1 cellular context compared by ENCODE assay signal in the genomic region with DNA sequence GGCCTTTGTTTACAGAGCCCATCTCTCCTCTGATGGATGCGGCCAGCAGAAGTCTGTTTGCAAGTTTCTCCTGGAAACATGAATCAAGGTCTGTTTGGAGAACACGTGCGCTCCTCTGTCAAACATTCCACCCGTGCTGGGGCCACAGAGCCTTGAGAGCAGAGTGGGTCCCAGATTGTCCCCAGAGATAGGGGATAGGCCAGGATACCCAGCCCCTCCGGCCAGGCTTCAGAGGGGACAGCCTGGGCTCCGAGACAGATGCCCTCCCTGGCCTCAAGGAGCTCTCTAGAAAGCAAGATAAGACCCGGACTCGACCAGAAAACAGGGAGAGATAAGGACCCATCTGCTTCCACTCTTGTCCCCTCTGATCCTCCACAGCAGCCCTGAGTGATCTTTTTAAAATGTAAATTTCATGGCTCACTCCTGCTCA.
TF ChIP-seq lines count a peak whose summit lies in the region.

No MANE protein-coding gene starts in this region.

TF ChIP-seq in K562, 482 proteins besides CTCF, POLR2A, EP300 and RAD21 (continued from another document):
- TF ChIP-seq DPF2 (IDR thresholded peaks at IDR 0.05) (0 out of 2 replicates have a peak, but pooled peaks have one; percentile 43), ATF1 (CRISPR knock-in tag; IDR thresholded peaks at IDR 0.05) (no peak), ATF1 (tag; IDR thresholded peaks at IDR 0.05) (no peak), PRPF4 (IDR thresholded peaks at IDR 0.05; ENCODE audit: insufficient read depth, low read depth, low read length, poor library complexity, severe bottlenecking) (no peak), ZNF696 (CRISPR knock-in tag; conservative IDR thresholded peaks at IDR 0.05) (no peak), MAFF (IDR thresholded peaks at IDR 0.05; ENCODE audit: low read length) (no peak), HNRNPL (IDR thresholded peaks at IDR 0.05; ENCODE audit: low read depth, low read length) (no peak), RBM39 (optimal IDR thresholded peaks at IDR 0.05; ENCODE audit: low read depth, low read length) (no peak), POU5F1 (IDR thresholded peaks at IDR 0.05; ENCODE audit: borderline replicate concordance, low read depth, low read length, partially characterized antibody) (no peak), CBFA2T3 (IDR thresholded peaks at IDR 0.05) (peak; percentile 87), JUNB (CRISPR knock-in tag; conservative IDR thresholded peaks at IDR 0.05) (no peak), CAMTA2 (CRISPR knock-in tag; conservative IDR thresholded peaks at IDR 0.05) (no peak), WHSC1 (IDR thresholded peaks at IDR 0.05; ENCODE audit: low read length) (no peak), FOXA3 (CRISPR knock-in tag; conservative IDR thresholded peaks at IDR 0.05 in 1 of 2, IDR thresholded peaks at IDR 0.05 in 1 of 2) (peak in 1 of 2 experiments; percentile 74; a peak in 1 of 4 replicates), SMAD4 (CRISPR knock-in tag; conservative IDR thresholded peaks at IDR 0.05) (peak; percentile 59), CBFA2T2 (conservative IDR thresholded peaks at IDR 0.05) (peak; percentile 82), ADNP (tag; IDR thresholded peaks at IDR 0.05) (peak; percentile 70), FOS (IDR thresholded peaks at IDR 0.05; ENCODE audit: extremely low read depth, insufficient read length) (no peak), RFX5 (IDR thresholded peaks at IDR 0.05; ENCODE audit: low read depth, low read length) (no peak), KLF6 (CRISPR knock-in tag; IDR thresholded peaks at IDR 0.05; ENCODE audit: borderline replicate concordance) (no peak), ZNF324 (CRISPR knock-in tag; IDR thresholded peaks at IDR 0.05) (no peak), NCOR1 (IDR thresholded peaks at IDR 0.05) (peak; percentile 45; the same call in 1 of the 2 replicates), RCOR1 (IDR thresholded peaks at IDR 0.05; ENCODE audit: borderline replicate concordance in 1 of 2, low read depth in 2 of 2, low read length in 2 of 2) (peak in 1 of 2 experiments; percentile 18; a peak in 1 of 4 replicates), XRCC3 (IDR thresholded peaks at IDR 0.05) (no peak), BDP1 (IDR thresholded peaks at IDR 0.05; ENCODE audit: insufficient read depth, insufficient read length) (no peak), FIP1L1 (IDR thresholded peaks at IDR 0.05; ENCODE audit: low read depth, low read length, poor library complexity, severe bottlenecking) (no peak), KLF16 (IDR thresholded peaks at IDR 0.05) (0 out of 2 replicates have a peak, but pooled peaks have one; percentile 28), SLC30A9 (CRISPR knock-in tag; IDR thresholded peaks at IDR 0.05) (no peak)
- TF ChIP-seq, protein P1, sequence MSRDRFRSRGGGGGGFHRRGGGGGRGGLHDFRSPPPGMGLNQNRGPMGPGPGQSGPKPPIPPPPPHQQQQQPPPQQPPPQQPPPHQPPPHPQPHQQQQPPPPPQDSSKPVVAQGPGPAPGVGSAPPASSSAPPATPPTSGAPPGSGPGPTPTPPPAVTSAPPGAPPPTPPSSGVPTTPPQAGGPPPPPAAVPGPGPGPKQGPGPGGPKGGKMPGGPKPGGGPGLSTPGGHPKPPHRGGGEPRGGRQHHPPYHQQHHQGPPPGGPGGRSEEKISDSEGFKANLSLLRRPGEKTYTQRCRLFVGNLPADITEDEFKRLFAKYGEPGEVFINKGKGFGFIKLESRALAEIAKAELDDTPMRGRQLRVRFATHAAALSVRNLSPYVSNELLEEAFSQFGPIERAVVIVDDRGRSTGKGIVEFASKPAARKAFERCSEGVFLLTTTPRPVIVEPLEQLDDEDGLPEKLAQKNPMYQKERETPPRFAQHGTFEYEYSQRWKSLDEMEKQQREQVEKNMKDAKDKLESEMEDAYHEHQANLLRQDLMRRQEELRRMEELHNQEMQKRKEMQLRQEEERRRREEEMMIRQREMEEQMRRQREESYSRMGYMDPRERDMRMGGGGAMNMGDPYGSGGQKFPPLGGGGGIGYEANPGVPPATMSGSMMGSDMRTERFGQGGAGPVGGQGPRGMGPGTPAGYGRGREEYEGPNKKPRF (IDR thresholded peaks at IDR 0.05; ENCODE audit: low read depth, low read length) = no peak
- TF ChIP-seq, protein P2, sequence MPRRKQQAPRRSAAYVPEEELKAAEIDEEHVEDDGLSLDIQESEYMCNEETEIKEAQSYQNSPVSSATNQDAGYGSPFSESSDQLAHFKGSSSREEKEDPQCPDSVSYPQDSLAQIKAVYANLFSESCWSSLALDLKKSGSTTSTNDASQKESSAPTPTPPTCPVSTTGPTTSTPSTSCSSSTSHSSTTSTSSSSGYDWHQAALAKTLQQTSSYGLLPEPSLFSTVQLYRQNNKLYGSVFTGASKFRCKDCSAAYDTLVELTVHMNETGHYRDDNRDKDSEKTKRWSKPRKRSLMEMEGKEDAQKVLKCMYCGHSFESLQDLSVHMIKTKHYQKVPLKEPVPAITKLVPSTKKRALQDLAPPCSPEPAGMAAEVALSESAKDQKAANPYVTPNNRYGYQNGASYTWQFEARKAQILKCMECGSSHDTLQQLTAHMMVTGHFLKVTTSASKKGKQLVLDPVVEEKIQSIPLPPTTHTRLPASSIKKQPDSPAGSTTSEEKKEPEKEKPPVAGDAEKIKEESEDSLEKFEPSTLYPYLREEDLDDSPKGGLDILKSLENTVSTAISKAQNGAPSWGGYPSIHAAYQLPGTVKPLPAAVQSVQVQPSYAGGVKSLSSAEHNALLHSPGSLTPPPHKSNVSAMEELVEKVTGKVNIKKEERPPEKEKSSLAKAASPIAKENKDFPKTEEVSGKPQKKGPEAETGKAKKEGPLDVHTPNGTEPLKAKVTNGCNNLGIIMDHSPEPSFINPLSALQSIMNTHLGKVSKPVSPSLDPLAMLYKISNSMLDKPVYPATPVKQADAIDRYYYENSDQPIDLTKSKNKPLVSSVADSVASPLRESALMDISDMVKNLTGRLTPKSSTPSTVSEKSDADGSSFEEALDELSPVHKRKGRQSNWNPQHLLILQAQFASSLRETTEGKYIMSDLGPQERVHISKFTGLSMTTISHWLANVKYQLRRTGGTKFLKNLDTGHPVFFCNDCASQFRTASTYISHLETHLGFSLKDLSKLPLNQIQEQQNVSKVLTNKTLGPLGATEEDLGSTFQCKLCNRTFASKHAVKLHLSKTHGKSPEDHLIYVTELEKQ (CRISPR knock-in tag; IDR thresholded peaks at IDR 0.05) = no peak
- TF ChIP-seq, protein P3, sequence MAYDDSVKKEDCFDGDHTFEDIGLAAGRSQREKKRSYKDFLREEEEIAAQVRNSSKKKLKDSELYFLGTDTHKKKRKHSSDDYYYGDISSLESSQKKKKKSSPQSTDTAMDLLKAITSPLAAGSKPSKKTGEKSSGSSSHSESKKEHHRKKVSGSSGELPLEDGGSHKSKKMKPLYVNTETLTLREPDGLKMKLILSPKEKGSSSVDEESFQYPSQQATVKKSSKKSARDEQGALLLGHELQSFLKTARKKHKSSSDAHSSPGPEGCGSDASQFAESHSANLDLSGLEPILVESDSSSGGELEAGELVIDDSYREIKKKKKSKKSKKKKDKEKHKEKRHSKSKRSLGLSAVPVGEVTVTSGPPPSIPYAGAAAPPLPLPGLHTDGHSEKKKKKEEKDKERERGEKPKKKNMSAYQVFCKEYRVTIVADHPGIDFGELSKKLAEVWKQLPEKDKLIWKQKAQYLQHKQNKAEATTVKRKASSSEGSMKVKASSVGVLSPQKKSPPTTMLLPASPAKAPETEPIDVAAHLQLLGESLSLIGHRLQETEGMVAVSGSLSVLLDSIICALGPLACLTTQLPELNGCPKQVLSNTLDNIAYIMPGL (CRISPR knock-in tag; IDR thresholded peaks at IDR 0.05) = no peak
